12 cellular contexts compared by ENCODE assay signal in genomic region chr15:74193305-74193718, GRCh38. TPM values are rescaled to one million over a fixed set of nuclear protein-coding genes. Genes with fewer than 3 reads are reported as not detected.
A peak's percentile ranks its signal among the peaks of the same experiment; 100 is the strongest.
DNase-seq lines count a peak whose midpoint lies in the region; ATAC-seq and TF ChIP-seq lines count a peak whose summit lies in the region.
"Had no signal": no experiment of that assay in that cellular context is flagged by ENCODE, and none has a peak within 500 bp of the region (broad histone marks: within the 10 kb centered on the region; RNA-seq: fewer than 3 reads in every experiment).

No MANE protein-coding gene starts in this region.

- WGBS in mesodermal cell (ENCODE audit: insufficient coverage in 2 of 2), 2 experiments, result 78 to 98% methylated on average over 4 of the region's 4 CpGs

- H3K4me3 ChIP-seq in mesodermal cell (ENCODE audit: extremely low read depth, insufficient read depth, low read length, poor library complexity, severe bottlenecking), result no peak overlapping the region
- H3K4me3 ChIP-seq: esophagus muscularis mucosa had no signal

- H3K27me3 Mint-ChIP-seq in brain, result peaks cover 3% of the 10 kb centered on the region

- peak overlapping the region; percentile 76 for H3K27ac ChIP-seq in mesodermal cell (ENCODE audit: low read depth, low read length, severe bottlenecking)
- H3K27ac ChIP-seq: esophagus muscularis mucosa had no signal

- no peak overlapping the region for H3K4me3 Mint-ChIP-seq in brain
- H3K4me3 Mint-ChIP-seq: activated B cell treated with CpG ODN at 0.5 μM for 24 hours; activated naive CD8-positive, alpha-beta T cell treated with anti-CD3 and anti-CD28 coated beads, Interleukin-2, amount 10 ng/mL, durations not matched to agents 7 days and 5 days had no signal

- H3K4me1 ChIP-seq in mesodermal cell (ENCODE audit: control insufficient read depth, insufficient read depth, low read length, poor library complexity, severe bottlenecking), result peaks cover 33% of the 10 kb centered on the region

- peak overlapping the region in 3 of 5 experiments; percentile 17 to 51 (median 26) for H3K27ac Mint-ChIP-seq in brain
- H3K27ac Mint-ChIP-seq: activated B cell treated with CpG ODN at 0.5 μM for 24 hours; activated naive CD8-positive, alpha-beta T cell treated with anti-CD3 and anti-CD28 coated beads, Interleukin-2, amount 10 ng/mL, durations not matched to agents 7 days and 5 days had no signal

- H3K36me3 ChIP-seq in mesodermal cell (ENCODE audit: control insufficient read depth, insufficient read depth, low read length), result peaks cover 35% of the 10 kb centered on the region
- H3K36me3 ChIP-seq: esophagus muscularis mucosa had no signal

- H3K36me3 Mint-ChIP-seq in brain, result no peaks in the 10 kb centered on the region
- H3K36me3 Mint-ChIP-seq: activated naive CD8-positive, alpha-beta T cell treated with anti-CD3 and anti-CD28 coated beads, Interleukin-2, amount 10 ng/mL, durations not matched to agents 7 days and 5 days had no signal

- ATAC-seq in GM21529 (IDR thresholded peaks at IDR 0.05; ENCODE audit: unreplicated experiment), result no peak

- H3K4me1 Mint-ChIP-seq in brain, result peaks cover 32% of the 10 kb centered on the region
- H3K4me1 Mint-ChIP-seq: activated B cell treated with CpG ODN at 0.5 μM for 24 hours; activated naive CD8-positive, alpha-beta T cell treated with anti-CD3 and anti-CD28 coated beads, Interleukin-2, amount 10 ng/mL, durations not matched to agents 7 days and 5 days had no signal

- H3K9me3 Mint-ChIP-seq in brain, result no peaks in the 10 kb centered on the region
- H3K9me3 Mint-ChIP-seq: activated B cell treated with CpG ODN at 0.5 μM for 24 hours; activated naive CD8-positive, alpha-beta T cell treated with anti-CD3 and anti-CD28 coated beads, Interleukin-2, amount 10 ng/mL, durations not matched to agents 7 days and 5 days had no signal

- DNase-seq in EL, result peak; percentile 93
- peak; percentile 61 for DNase-seq in NCI-H446 treated with DMSO at 0.1 percent for 48 hours (lab: John Stamatoyannopoulos, UW)
- no peak for DNase-seq in superior temporal gyrus (ENCODE audit: extremely low spot score)
- DNase-seq in activated CD8-positive, alpha-beta memory T cell treated with anti-CD3 and anti-CD28 coated beads, Interleukin-2, amount 50 U/mL, for 48 hours, result no peak
- DNase-seq in Kasumi-1 (lab: John Stamatoyannopoulos, UW), result no peak
- DNase-seq: activated B cell treated with CpG ODN at 0.5 μM for 24 hours; activated naive CD8-positive, alpha-beta T cell treated with anti-CD3 and anti-CD28 coated beads, Interleukin-2, amount 10 ng/mL, durations not matched to agents 7 days and 5 days; stimulated activated CD4-positive, alpha-beta T cell treated with anti-CD3 and anti-CD28 coated beads, Interleukin-12 subunit alpha, Interleukin-12 subunit beta, amount 100 ng/mL, for 4 hours had no signal

- H3K9me3 ChIP-seq in mesodermal cell (ENCODE audit: control insufficient read depth, low read length), result no peaks in the 10 kb centered on the region
- H3K9me3 ChIP-seq: esophagus muscularis mucosa had no signal

- TF ChIP-seq CTCF in brain (conservative IDR thresholded peaks at IDR 0.05), result no peak

RNA-seq across cellular contexts. Expression of gene STRA6, which starts 9.3 kb away (rescaled TPM):
- polyA plus RNA-seq in brain (ENCODE audit: insufficient read depth, low read depth, low replicate concordance), result 1.1 TPM
- polyA plus RNA-seq in mesodermal cell (2013, experiment 1 of 2), result 51.9 TPM
- polyA plus RNA-seq in mesodermal cell (2013, experiment 2 of 2), result 51.2 TPM

RNA-seq across cellular contexts. Expression of gene ISLR, which starts 19.8 kb away (rescaled TPM):
- 13.7 TPM for polyA plus RNA-seq in brain (ENCODE audit: insufficient read depth, low read depth, low replicate concordance)
- polyA plus RNA-seq in mesodermal cell (2013, experiment 1 of 2), result 17.4 TPM
- polyA plus RNA-seq in mesodermal cell (2013, experiment 2 of 2), result 12.7 TPM

RNA-seq across cellular contexts. Expression of gene CCDC33, which starts 42.8 kb away (rescaled TPM):
- polyA plus RNA-seq in brain (ENCODE audit: insufficient read depth, low read depth, low replicate concordance), result 0.46 TPM
- 4.4 TPM for polyA plus RNA-seq in mesodermal cell (2013, experiment 1 of 2)
- polyA plus RNA-seq in mesodermal cell (2013, experiment 2 of 2), result 4.0 TPM

Comparison
In these comparisons a context has a peak if more than half of its experiments do, and no peak if none do; other contexts are left out.
1. DNase-seq: peak in EL (single experiment) and NCI-H446 treated with DMSO at 0.1 percent for 48 hours (single experiment); none in superior temporal gyrus (single experiment), activated CD8-positive, alpha-beta memory T cell treated with anti-CD3 and anti-CD28 coated beads, Interleukin-2, amount 50 U/mL, for 48 hours (single experiment) and Kasumi-1 (0 of 2).